In the genomic region with DNA sequence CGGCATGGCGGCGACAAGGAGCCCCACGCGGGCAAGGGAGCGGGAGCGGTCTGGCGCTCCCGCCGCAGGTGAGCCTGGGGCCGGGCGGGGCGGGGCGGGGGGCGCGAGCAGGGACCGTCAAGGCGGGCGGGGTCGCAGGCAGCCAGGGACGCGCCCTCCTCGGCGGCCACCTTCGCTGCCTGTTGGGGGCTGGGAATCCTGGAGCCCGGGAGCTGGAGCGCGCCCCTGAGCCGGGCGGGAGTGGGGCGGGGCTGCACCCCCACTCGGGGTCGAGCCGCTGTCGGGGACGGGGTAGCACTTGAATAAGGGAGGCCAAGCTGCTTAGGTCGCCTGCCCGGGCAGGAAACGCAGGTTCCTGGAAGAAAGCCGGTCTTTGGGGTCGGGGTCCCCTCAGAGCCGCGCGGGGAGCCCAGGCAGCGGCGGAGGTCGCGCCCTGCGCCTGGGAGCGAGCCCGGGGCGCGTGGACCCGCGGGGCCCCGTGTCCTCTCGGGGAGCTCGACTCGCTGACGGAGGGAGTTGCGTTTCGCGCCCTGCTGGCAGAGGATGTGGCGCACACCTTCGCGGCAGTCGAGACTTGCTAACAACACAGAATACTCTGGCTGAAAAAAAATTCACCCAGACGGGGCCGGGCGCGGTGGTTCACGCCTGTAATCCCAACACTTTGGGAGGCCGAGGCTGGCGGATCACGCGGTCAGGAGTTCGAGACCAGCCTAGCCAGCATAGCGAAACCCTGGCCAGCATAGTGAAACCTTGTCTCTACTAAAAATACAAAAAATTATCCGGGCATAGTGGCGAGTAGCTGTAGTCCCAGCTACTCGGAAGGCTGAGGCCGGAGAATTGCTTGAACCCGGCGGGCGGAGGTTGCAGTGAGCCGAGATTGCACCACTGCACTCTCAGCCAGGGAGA, we compare ENCODE assay signal across 8 cellular contexts. TPM values are rescaled to one million over a fixed set of nuclear protein-coding genes. Genes with fewer than 3 reads are reported as not detected.
DNase-seq lines count a peak whose midpoint lies in the region; ATAC-seq, FAIRE-seq and TF ChIP-seq lines count a peak whose summit lies in the region.

No MANE protein-coding gene starts in this region.

- CTCF ChIA-PET in K562 (lab: Yijun Ruan, JAX; ENCODE audit: low intra/inter-chr PET ratio), result no interaction called here

- in situ Hi-C loops in K562 (cut with MboI), result no loop called here

- intact Hi-C loops in K562 (cut with micrococcal nuclease), result no loop called here

- TF ChIP-seq POLR2A in K562 (conservative IDR thresholded peaks at IDR 0.05), result no peak

- no peaks in the 10 kb centered on the region for H4K20me1 ChIP-seq in K562 (replicated peaks; ENCODE audit: control insufficient read depth, insufficient read depth, low read length)

- H3K4me1 ChIP-seq in K562 (replicated peaks in 1 of 2; ENCODE audit: control insufficient read depth in 2 of 2, insufficient read depth in 2 of 2, low read length in 2 of 2), result peaks cover 0 to 18% of the 10 kb centered on the region in 2 experiments; a peak in 2 of 5 replicates

- H3K4me3 ChIP-seq in GM06990 (replicated peaks; ENCODE audit: low read depth, low read length), result peak overlapping the region; percentile 62
- H3K4me3 ChIP-seq in K562, result peak overlapping the region; percentile 32

- H3K36me3 ChIP-seq in GM06990 (ENCODE audit: control insufficient read depth, insufficient read depth, low read length) (no peaks in the 10 kb centered on the region), K562 (ENCODE audit: control insufficient read depth, insufficient read depth, low read length) (no peaks in the 10 kb centered on the region)

- no peaks in the 10 kb centered on the region; the same call in none of the 2 replicates for H3K27me3 ChIP-seq in GM06990 (replicated peaks; ENCODE audit: control insufficient read depth, insufficient read depth, low read length)
- H3K27me3 ChIP-seq in K562 (ENCODE audit: control insufficient read depth in 2 of 2, insufficient read depth in 2 of 2, low read length in 2 of 2), result peaks cover 9 to 24% of the 10 kb centered on the region in 2 experiments; a peak in 4 of 5 replicates
- H3K27me3 ChIP-seq in layer of hippocampus (ENCODE audit: control insufficient read depth, insufficient read depth, low read length), result peaks cover 2% of the 10 kb centered on the region

- no TSS peak for BruUV-seq in K562 (replicated peaks; lab: Mats Ljungman, UMichigan)

- peak; percentile 30 for TF ChIP-seq CTCF in GM06990 (IDR thresholded peaks at IDR 0.05; ENCODE audit: insufficient read depth, low read length, poor library complexity, severe bottlenecking)
- no peak for TF ChIP-seq CTCF in K562 (IDR thresholded peaks at IDR 0.05 in 2 of 3, conservative IDR thresholded peaks at IDR 0.05 in 1 of 3; ENCODE audit: insufficient read depth in 2 of 3, low read depth in 1 of 3, low read length in 3 of 3)

- H3K9ac ChIP-seq in K562 (ENCODE audit: insufficient read depth in 1 of 2, low read depth in 2 of 2, low read length in 2 of 2), result peak overlapping the region in 1 of 2 experiments; percentile 31; a peak in 1 of 4 replicates

- no peak for FAIRE-seq in K562 (lab: Jason Lieb, UNC)

- POLR2A ChIA-PET in K562 (lab: Yijun Ruan, JAX), result interaction anchor here (1.1 kb wide), 1 partner anchor 20 kb away, joined by 3 read pairs; no protein-coding TSS in a partner anchor

- peak; percentile 10; the same call in 1 of the 3 replicates for ATAC-seq in K562

- peak overlapping the region; percentile 7; the same call in 1 of the 2 replicates for H3K4me2 ChIP-seq in K562 (ENCODE audit: insufficient read depth, low read length)

- TF ChIP-seq EP300 in K562 (IDR thresholded peaks at IDR 0.05; ENCODE audit: low read length), result no peak

- WGBS in K562 (ENCODE audit: insufficient coverage, low coverage, missing lambda C conversion rate), result 27% methylated on average over 47 of the region's 86 CpGs

- TF ChIP-seq RAD21 in K562 (CRISPR knock-in tag; conservative IDR thresholded peaks at IDR 0.05 in 1 of 2, IDR thresholded peaks at IDR 0.05 in 1 of 2), result no peak

- H3K9me3 ChIP-seq in K562 (replicated peaks; ENCODE audit: control insufficient read depth, insufficient read depth, low read depth, low read length), result no peaks in the 10 kb centered on the region; the same call in 1 of the 2 replicates

- peak overlapping the region; percentile 44; the same call in 1 of the 2 replicates for H2AFZ ChIP-seq in K562 (ENCODE audit: low read depth, low read length)

- H3K27ac ChIP-seq in K562 (ENCODE audit: extremely low read depth, low read depth, low read length) (no peak overlapping the region), layer of hippocampus (ENCODE audit: low read depth, low read length) (peak overlapping the region; percentile 62)

- no peaks in the 10 kb centered on the region for H3K9me1 ChIP-seq in K562 (ENCODE audit: control insufficient read depth, insufficient read depth, low read length)

- DNase-seq in GM06990 (ENCODE audit: extremely low read depth, insufficient read length), result peak; percentile 64
- DNase-seq in H4 (ENCODE audit: low spot score), result peak; percentile 46
- peak; percentile 80 for DNase-seq in LoVo (ENCODE audit: low spot score)
- DNase-seq in T1000 (lab: John Stamatoyannopoulos, UW), result peak; percentile 38
- no peak for DNase-seq in K562 (ENCODE audit: extremely low read depth in 1 of 4, low spot score in 3 of 4)
- peak; percentile 80 for DNase-seq in stimulated activated CD4-positive, alpha-beta T cell treated with anti-CD3 and anti-CD28 coated beads, Interleukin-4, amount 100 ng/mL, for 24 hours
- DNase-seq in NCI-H187 treated with DMSO at 0.1 percent for 48 hours (lab: John Stamatoyannopoulos, UW), result no peak

- H3K79me2 ChIP-seq in K562 (ENCODE audit: control insufficient read depth, insufficient read depth, low read length), result no peaks in the 10 kb centered on the region

TF ChIP-seq in K562, 482 proteins besides CTCF, POLR2A, EP300 and RAD21:
- TF ChIP-seq GATA2 (CRISPR knock-in tag; IDR thresholded peaks at IDR 0.05) (no peak), TRIM25 (IDR thresholded peaks at IDR 0.05; ENCODE audit: borderline replicate concordance) (no peak), ZBTB33 (CRISPR knock-in tag; IDR thresholded peaks at IDR 0.05) (peak; percentile 55; the same call in 1 of the 2 replicates), JUNB (CRISPR knock-in tag; conservative IDR thresholded peaks at IDR 0.05) (no peak)
- TF ChIP-seq, protein P1, sequence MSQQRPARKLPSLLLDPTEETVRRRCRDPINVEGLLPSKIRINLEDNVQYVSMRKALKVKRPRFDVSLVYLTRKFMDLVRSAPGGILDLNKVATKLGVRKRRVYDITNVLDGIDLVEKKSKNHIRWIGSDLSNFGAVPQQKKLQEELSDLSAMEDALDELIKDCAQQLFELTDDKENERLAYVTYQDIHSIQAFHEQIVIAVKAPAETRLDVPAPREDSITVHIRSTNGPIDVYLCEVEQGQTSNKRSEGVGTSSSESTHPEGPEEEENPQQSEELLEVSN (IDR thresholded peaks at IDR 0.05; ENCODE audit: borderline replicate concordance in 1 of 2, extremely low read depth in 1 of 2, insufficient read depth in 1 of 2, insufficient read length in 1 of 2, low read depth in 1 of 2, low read length in 1 of 2, poor library complexity in 1 of 2, severe bottlenecking in 1 of 2), result peak in 1 of 2 experiments; percentile 77

RNA-seq across cellular contexts. Expression of gene OTULINL, which starts 0.6 kb away (rescaled TPM):
- 1.1 and 1.2 TPM in 2 replicates for total RNA-seq in H4 (2014; rRNA removed; shearing (Covaris generic))
- 0.18 TPM in 1 of 2 replicates, not detected in the other for total RNA-seq in K562 (2011; cell fraction: chromatin; rRNA removed; ENCODE audit: low replicate concordance)
- total RNA-seq in K562 (2011; cell fraction: nucleolus; rRNA removed), result not detected in 2 replicates
- not detected in 2 replicates for total RNA-seq in K562 (2011; cell fraction: nucleoplasm; rRNA removed)
- total RNA-seq in K562 (2014; rRNA removed) (0.18 TPM in 1 of 2 replicates, not detected in the other), K562 (2014; rRNA removed; fragmentation: Illumina TruSeq; extraction: Trizol) (0.06 TPM in 1 of 2 replicates, not detected in the other), K562 (2015; rRNA removed; fragmentation: Illumina TruSeq; extraction: Trizol) (not detected in 2 replicates), K562 (2021) (0.07 and 0.13 TPM in 2 replicates)
- polyA plus RNA-seq in K562 (2011; rRNA removed) (0.03 TPM in 1 of 2 replicates, not detected in the other), K562 (2014; fragmentation: Illumina TruSeq; extraction: Trizol) (not detected in 2 replicates), K562 (2014; fragmentation: Nextera tagmentation; extraction: Ambion mirVana) (not detected), K562 (2014; rRNA removed) (not detected in 2 replicates)
- 0.01 TPM in 2 replicates for polyA plus RNA-seq in K562 (2011; cell fraction: cytosol; rRNA removed)
- 0.03 and 0.06 TPM in 2 replicates for polyA plus RNA-seq in K562 (2011; cell fraction: nucleus; rRNA removed)
- 0.01 TPM in 1 of 2 replicates, not detected in the other for polyA plus RNA-seq in K562 (2012)
- 0.04 and 0.06 TPM in 2 replicates for polyA minus RNA-seq in K562 (2011; rRNA and poly(A)+ RNA removed)
- polyA minus RNA-seq in K562 (2011; cell fraction: cytosol; rRNA and poly(A)+ RNA removed), result not detected in 2 replicates
- polyA minus RNA-seq in K562 (2011; cell fraction: nucleus; rRNA and poly(A)+ RNA removed), result not detected in 2 replicates

Comparison
In these comparisons a context has a peak if more than half of its experiments do, and no peak if none do; other contexts are left out.
1. DNase-seq: peak in GM06990 (single experiment), H4 (single experiment), LoVo (single experiment), T1000 (single experiment) and stimulated activated CD4-positive, alpha-beta T cell treated with anti-CD3 and anti-CD28 coated beads, Interleukin-4, amount 100 ng/mL, for 24 hours (single experiment); none in K562 (0 of 4) and NCI-H187 treated with DMSO at 0.1 percent for 48 hours (single experiment).